ENCODE assay signal across 31 cellular contexts in genomic region chr22:44484618-44485017, GRCh38.
"Had no signal": no experiment of that assay in that cellular context is flagged by ENCODE, and none has a peak within 500 bp of the region (broad histone marks: within the 10 kb centered on the region; RNA-seq: fewer than 3 reads in every experiment).

No MANE protein-coding gene starts in this region.

- H3K9me3 Mint-ChIP-seq: stimulated activated effector memory CD8-positive, alpha-beta T cell treated with anti-CD3 and anti-CD28 coated beads, Interleukin-12 subunit alpha, Interleukin-12 subunit beta, amount 100 ng/mL, for 72 hours; stimulated activated naive CD8-positive, alpha-beta T cell treated with anti-CD3 and anti-CD28 coated beads, Interleukin-15, Interleukin-2, amounts not matched to agents 100 ng/mL and 50 ng/mL, for 24 hours had no signal

- FAIRE-seq: small intestine had no signal

- DNase-seq: naive thymus-derived CD4-positive, alpha-beta T cell; natural killer cell; nucleus accumbens; ovary; posterior cingulate gyrus; psoas muscle; right cardiac atrium; right lobe of liver; sigmoid colon; small intestine; stimulated activated CD4-positive, alpha-beta T cell treated with anti-CD3 and anti-CD28 coated beads, Interleukin-15, amount 100 ng/mL, for 24 hours; stimulated activated CD4-positive, alpha-beta T cell treated with anti-CD3 and anti-CD28 coated beads, Interleukin-2, amount 100 ng/mL, for 24 hours; stimulated activated CD4-positive, alpha-beta T cell treated with anti-CD3 and anti-CD28 coated beads, Interleukin-2, amount 100 ng/mL, for 48 hours; stimulated activated CD4-positive, alpha-beta T cell treated with anti-CD3 and anti-CD28 coated beads, Interleukin-4, amount 100 ng/mL, for 24 hours; stimulated activated naive B cell treated with anti-CD40 and anti-IgM and Interleukin-4, amounts not matched to agents 10 μg/mL and 1 μg/mL and 100 μg/mL, for 72 hours; stimulated activated naive CD4-positive, alpha-beta T cell treated with Interleukin-2 at 50 U/mL for 16 hours; stomach; testis; tibial artery; transverse colon; upper lobe of right lung; uterus had no signal

- H3K27ac ChIP-seq: neural progenitor cell, neutrophil, ovary, parathyroid adenoma, psoas muscle, right lobe of liver, sigmoid colon, stomach, suprapubic skin, testis, tibial artery, transverse colon, upper lobe of right lung, uterus had no signal

- H3K79me2 ChIP-seq: parathyroid adenoma had no signal

- ATAC-seq: naive thymus-derived CD4-positive, alpha-beta T cell; natural killer cell; psoas muscle; right cardiac atrium; right lobe of liver; stimulated activated effector memory CD8-positive, alpha-beta T cell treated with anti-CD3 and anti-CD28 coated beads, Interleukin-12 subunit alpha, Interleukin-12 subunit beta, amount 100 ng/mL, for 72 hours; stimulated activated naive B cell treated with anti-CD40 and anti-IgM and Interleukin-4, amounts not matched to agents 10 μg/mL and 1 μg/mL and 100 μg/mL, for 72 hours; upper lobe of right lung had no signal

- H3K36me3 ChIP-seq: neural progenitor cell, neutrophil, ovary, right lobe of liver, transverse colon, upper lobe of right lung, uterus had no signal

- H3K27ac Mint-ChIP-seq: naive thymus-derived CD4-positive, alpha-beta T cell; natural killer cell; nephron; neural progenitor cell; progenitor cell of endocrine pancreas; stimulated activated effector memory CD8-positive, alpha-beta T cell treated with anti-CD3 and anti-CD28 coated beads, Interleukin-12 subunit alpha, Interleukin-12 subunit beta, amount 100 ng/mL, for 72 hours; stimulated activated naive CD8-positive, alpha-beta T cell treated with anti-CD3 and anti-CD28 coated beads, Interleukin-15, Interleukin-2, amounts not matched to agents 100 ng/mL and 50 ng/mL, for 24 hours; type B pancreatic cell had no signal

- H3K4me3 ChIP-seq: neural progenitor cell, ovary, psoas muscle, right lobe of liver, sigmoid colon, stomach, suprapubic skin, testis, tibial artery, transverse colon, upper lobe of right lung, uterus had no signal

- H3K27me3 ChIP-seq: neural progenitor cell, neutrophil, ovary, right lobe of liver, sigmoid colon, stomach, suprapubic skin, testis, tibial artery, transverse colon, upper lobe of right lung, uterus had no signal

- H3K4me3 Mint-ChIP-seq: naive thymus-derived CD4-positive, alpha-beta T cell; natural killer cell; nephron; neural progenitor cell; stimulated activated effector memory CD8-positive, alpha-beta T cell treated with anti-CD3 and anti-CD28 coated beads, Interleukin-12 subunit alpha, Interleukin-12 subunit beta, amount 100 ng/mL, for 72 hours; stimulated activated naive B cell treated with anti-CD40 and anti-IgM and Interleukin-4, amounts not matched to agents 10 μg/mL and 1 μg/mL and 100 μg/mL, for 72 hours; stimulated activated naive CD8-positive, alpha-beta T cell treated with anti-CD3 and anti-CD28 coated beads, Interleukin-15, Interleukin-2, amounts not matched to agents 100 ng/mL and 50 ng/mL, for 24 hours; type B pancreatic cell had no signal

- H3K9ac ChIP-seq: neural progenitor cell, parathyroid adenoma had no signal

- H3K36me3 Mint-ChIP-seq: natural killer cell; stimulated activated effector memory CD8-positive, alpha-beta T cell treated with anti-CD3 and anti-CD28 coated beads, Interleukin-12 subunit alpha, Interleukin-12 subunit beta, amount 100 ng/mL, for 72 hours had no signal

- H3K27me3 Mint-ChIP-seq: progenitor cell of endocrine pancreas; stimulated activated naive CD8-positive, alpha-beta T cell treated with anti-CD3 and anti-CD28 coated beads, Interleukin-15, Interleukin-2, amounts not matched to agents 100 ng/mL and 50 ng/mL, for 24 hours; type B pancreatic cell had no signal

- H2AFZ ChIP-seq: neural progenitor cell, parathyroid adenoma had no signal

- H3K4me1 ChIP-seq: neural progenitor cell, parathyroid adenoma, psoas muscle, right lobe of liver, suprapubic skin, tibial artery, upper lobe of right lung, uterus had no signal

- H3K4me2 ChIP-seq: neural progenitor cell had no signal

- H3K9me3 ChIP-seq: neutrophil, ovary, psoas muscle, right lobe of liver, sigmoid colon, stomach, suprapubic skin, testis, transverse colon, upper lobe of right lung, uterus had no signal
